18 cellular contexts compared by ENCODE assay signal in genomic region chr4:23374280-23374679, GRCh38.
A peak's percentile ranks its signal among the peaks of the same experiment; 100 is the strongest.
DNase-seq lines count a peak whose midpoint lies in the region; ATAC-seq, FAIRE-seq and TF ChIP-seq lines count a peak whose summit lies in the region.
"Had no signal": no experiment of that assay in that cellular context is flagged by ENCODE, and none has a peak within 500 bp of the region (broad histone marks: within the 10 kb centered on the region; RNA-seq: fewer than 3 reads in every experiment).

No MANE protein-coding gene starts in this region.

- H3K27me3 ChIP-seq in heart left ventricle = no peaks in the 10 kb centered on the region
- no peaks in the 10 kb centered on the region for H3K27me3 ChIP-seq in left ventricle myocardium inferior (ENCODE audit: low read depth)
- H3K27me3 ChIP-seq: BLaER1 treated with 17β-estradiol and CSF1 and Interleukin-3, amounts not matched to agents 10 nM and 100 nM; dorsolateral prefrontal cortex; right lobe of liver had no signal

- H3K9me3 ChIP-seq in heart left ventricle (peaks cover 0 to 11% (median 0%) of the 10 kb centered on the region in 12 donors), left ventricle myocardium inferior (replicated peaks) (peaks cover 10% of the 10 kb centered on the region)
- H3K9me3 ChIP-seq: right lobe of liver had no signal

- no peak for TF ChIP-seq POLR2A in heart left ventricle (IDR thresholded peaks at IDR 0.05)

- H3K4me1 ChIP-seq in heart left ventricle = peaks cover 0 to 34% (median 4%) of the 10 kb centered on the region in 12 donors
- H3K4me1 ChIP-seq in left ventricle myocardium inferior = peaks cover 21% of the 10 kb centered on the region
- H3K4me1 ChIP-seq: BLaER1 treated with 17β-estradiol and CSF1 and Interleukin-3, amounts not matched to agents 10 nM and 100 nM had no signal

- no peak for FAIRE-seq in urothelium cell line (lab: Jason Lieb, UNC)
- FAIRE-seq: A204.1 had no signal

- 32 to 44% (median 35%) methylated on average over 4 of the region's 4 CpGs for WGBS in heart left ventricle, 4 donors

- ATAC-seq in heart left ventricle (no peak), Right ventricle myocardium inferior (no peak), HG02571 (IDR thresholded peaks at IDR 0.05; ENCODE audit: unreplicated experiment) (no peak), HG03469 (IDR thresholded peaks at IDR 0.05; ENCODE audit: unreplicated experiment) (no peak)

- DNase-seq in heart left ventricle = no peak
- DNase-seq in Right ventricle myocardium inferior (ENCODE audit: missing footprints) = no peak
- no peak for DNase-seq in left ventricle myocardium inferior
- DNase-seq in mucosa of gallbladder (ENCODE audit: low spot score) = peak; percentile 70
- DNase-seq in urothelium cell line (ENCODE audit: low spot score) = peak; percentile 13
- DNase-seq in D341Med (ENCODE audit: low spot score) = no peak
- DNase-seq: activated effector memory CD4-positive, alpha-beta T cell treated with anti-CD3 and anti-CD28 coated beads, Interleukin-2, amount 50 U/mL, for 16 hours; caudate nucleus; dorsolateral prefrontal cortex; NCI-H526 treated with DMSO at 0.1 percent for 48 hours; nucleus accumbens; right lobe of liver; RPMI8226 had no signal

- H3K36me3 ChIP-seq in heart left ventricle (no peaks in the 10 kb centered on the region), left ventricle myocardium inferior (no peaks in the 10 kb centered on the region)
- H3K36me3 ChIP-seq: BLaER1 treated with 17β-estradiol and CSF1 and Interleukin-3, amounts not matched to agents 10 nM and 100 nM; right lobe of liver had no signal

- intact Hi-C loops in heart left ventricle (cut with DNase I) (loop anchor here in 4 of 10 donors (5.0 to 10.0 kb wide), 4 partner anchors 81 to 873 kb away; no protein-coding TSS in a partner anchor), Right ventricle myocardium inferior (cut with DNase I) (loop anchor here (2.0 to 5.0 kb wide), 3 partner anchors 78 to 873 kb away; no protein-coding TSS in a partner anchor), left ventricle myocardium inferior (cut with micrococcal nuclease) (no loop called here)

- H3K27ac ChIP-seq in heart left ventricle = peak overlapping the region in 10 of 12 donors; percentile 2 to 86 (median 74)
- H3K27ac ChIP-seq in left ventricle myocardium inferior (replicated peaks) = peak overlapping the region; percentile 84
- H3K27ac ChIP-seq: BLaER1 treated with 17β-estradiol and CSF1 and Interleukin-3, amounts not matched to agents 10 nM and 100 nM; dorsolateral prefrontal cortex; epithelial cell of prostate; right lobe of liver had no signal

- TF ChIP-seq CTCF in heart left ventricle (IDR thresholded peaks at IDR 0.05) (no peak), left ventricle myocardium inferior (IDR thresholded peaks at IDR 0.05; ENCODE audit: borderline replicate concordance) (no peak)

- H3K4me3 ChIP-seq in heart left ventricle (no peak overlapping the region), left ventricle myocardium inferior (no peak overlapping the region)
- H3K4me3 ChIP-seq: BLaER1 treated with 17β-estradiol and CSF1 and Interleukin-3, amounts not matched to agents 10 nM and 100 nM; dorsolateral prefrontal cortex; right lobe of liver had no signal

Comparison
In these comparisons a context has a peak if more than half of its experiments do, and no peak if none do; other contexts are left out.
1. DNase-seq: peak in mucosa of gallbladder (single experiment) and urothelium cell line (single experiment); none in heart left ventricle (0 of 5), Right ventricle myocardium inferior (single experiment), left ventricle myocardium inferior (single experiment) and D341Med (single experiment).